24 cellular contexts compared by ENCODE assay signal in genomic region chr6:139003751-139004150, GRCh38.
"Had no signal": no experiment of that assay in that cellular context is flagged by ENCODE, and none has a peak within 500 bp of the region (broad histone marks: within the 10 kb centered on the region; RNA-seq: fewer than 3 reads in every experiment).

No MANE protein-coding gene starts in this region.

- DNase-seq: activated B cell treated with CpG ODN at 0.5 μM for 24 hours; activated CD4-positive, alpha-beta T cell treated with anti-CD3 and anti-CD28 coated beads, Interleukin-2, amount 50 U/mL, for 1 hour; activated CD8-positive, alpha-beta T cell treated with anti-CD3 and anti-CD28 coated beads for 36 hours; activated naive CD8-positive, alpha-beta T cell treated with anti-CD3 and anti-CD28 coated beads, Interleukin-2, amount 50 U/mL, for 24 hours; activated T-cell treated with anti-CD3 and anti-CD28 coated beads, Interleukin-2, amount 50 U/mL, for 4 hours; amygdala; central memory CD4-positive, alpha-beta T cell; endodermal cell; foreskin fibroblast; heart right ventricle; naive thymus-derived CD4-positive, alpha-beta T cell; ovary; retina; stimulated activated CD4-positive, alpha-beta T cell treated with anti-CD3 and anti-CD28 coated beads, Interleukin-12 subunit alpha, Interleukin-12 subunit beta, amount 100 ng/mL, for 4 hours; stimulated activated CD4-positive, alpha-beta T cell treated with anti-CD3 and anti-CD28 coated beads, Interleukin-4, amount 100 ng/mL, for 24 hours; stimulated activated naive CD8-positive, alpha-beta T cell treated with anti-CD3 and anti-CD28 coated beads, Interleukin-15, amount 100 ng/mL, for 72 hours; T-helper 9 cell; thyroid gland; upper lobe of right lung had no signal

- H3K27me3 ChIP-seq: breast epithelium, heart right ventricle, ovary, thyroid gland, upper lobe of right lung had no signal

- H3K4me1 ChIP-seq: breast epithelium, heart right ventricle, thyroid gland, upper lobe of right lung had no signal

- H3K36me3 ChIP-seq: breast epithelium, heart right ventricle, ovary, thyroid gland, upper lobe of right lung had no signal

- H3K27ac ChIP-seq: breast epithelium, heart right ventricle, ovary, skin epidermis, thyroid gland, upper lobe of right lung had no signal

- H3K9me3 ChIP-seq: breast epithelium, heart right ventricle, ovary, thyroid gland, upper lobe of right lung had no signal

- ATAC-seq: activated CD8-positive, alpha-beta T cell treated with anti-CD3 and anti-CD28 coated beads for 36 hours; activated naive CD8-positive, alpha-beta T cell treated with anti-CD3 and anti-CD28 coated beads, Interleukin-2, amount 50 U/mL, for 24 hours; activated T-cell treated with anti-CD3 and anti-CD28 coated beads, Interleukin-2, amount 50 U/mL, for 4 hours; esophagus mucosa; heart right ventricle; naive thymus-derived CD4-positive, alpha-beta T cell; sciatic nerve; stimulated activated effector memory CD8-positive, alpha-beta T cell treated with anti-CD3 and anti-CD28 coated beads, Interleukin-12 subunit alpha, Interleukin-12 subunit beta, amount 100 ng/mL, for 72 hours; stimulated activated naive CD8-positive, alpha-beta T cell treated with anti-CD3 and anti-CD28 coated beads, Interleukin-15, amount 100 ng/mL, for 72 hours; upper lobe of right lung had no signal

- H3K4me3 ChIP-seq: breast epithelium, heart right ventricle, ovary, skin epidermis, thyroid gland, upper lobe of right lung had no signal
